In the genomic region with DNA sequence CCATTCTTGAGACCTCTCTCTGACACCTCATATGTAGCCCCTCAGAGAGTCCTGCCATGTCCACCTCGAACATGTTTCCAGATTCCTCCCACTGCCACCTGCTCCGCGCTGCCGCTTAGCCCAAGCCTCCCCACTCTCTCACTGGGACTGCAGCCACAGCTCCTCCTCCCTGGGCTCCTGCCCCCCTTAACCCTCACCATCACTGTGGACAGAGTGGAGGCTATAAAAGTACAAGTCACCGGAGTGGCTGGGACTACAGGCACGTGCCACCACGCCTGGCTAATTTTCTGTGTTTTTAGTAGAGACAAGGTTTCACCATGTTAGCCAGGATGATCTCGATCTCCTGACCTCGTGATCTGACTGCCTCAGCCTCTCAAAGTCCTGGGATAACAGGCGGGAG, we compare ENCODE assay signal across 10 cellular contexts.
"Had no signal": no experiment of that assay in that cellular context is flagged by ENCODE, and none has a peak within 500 bp of the region (broad histone marks: within the 10 kb centered on the region; RNA-seq: fewer than 3 reads in every experiment).

No MANE protein-coding gene starts in this region.

- H3K4me3 Mint-ChIP-seq: stimulated activated effector memory CD8-positive, alpha-beta T cell treated with anti-CD3 and anti-CD28 coated beads, Interleukin-12 subunit alpha, Interleukin-12 subunit beta, amount 100 ng/mL, for 72 hours had no signal

- H3K9me3 Mint-ChIP-seq: stimulated activated effector memory CD8-positive, alpha-beta T cell treated with anti-CD3 and anti-CD28 coated beads, Interleukin-12 subunit alpha, Interleukin-12 subunit beta, amount 100 ng/mL, for 72 hours had no signal

- H3K27ac Mint-ChIP-seq: activated naive CD8-positive, alpha-beta T cell; stimulated activated effector memory CD8-positive, alpha-beta T cell treated with anti-CD3 and anti-CD28 coated beads, Interleukin-12 subunit alpha, Interleukin-12 subunit beta, amount 100 ng/mL, for 72 hours had no signal

- H3K36me3 ChIP-seq: heart left ventricle, tibial nerve had no signal

- H3K36me3 Mint-ChIP-seq: activated naive CD8-positive, alpha-beta T cell; stimulated activated effector memory CD8-positive, alpha-beta T cell treated with anti-CD3 and anti-CD28 coated beads, Interleukin-12 subunit alpha, Interleukin-12 subunit beta, amount 100 ng/mL, for 72 hours had no signal

- DNase-seq: activated CD4-positive, alpha-beta T cell treated with anti-CD3 and anti-CD28 coated beads for 4 hours; activated CD8-positive, alpha-beta memory T cell treated with anti-CD3 and anti-CD28 coated beads for 24 hours; activated T-cell treated with anti-CD3 and anti-CD28 coated beads for 4 hours; effector CD4-positive, alpha-beta T cell; T1000 had no signal

- ATAC-seq: stimulated activated effector memory CD8-positive, alpha-beta T cell treated with anti-CD3 and anti-CD28 coated beads, Interleukin-12 subunit alpha, Interleukin-12 subunit beta, amount 100 ng/mL, for 72 hours had no signal

- H3K9me3 ChIP-seq: heart left ventricle, tibial nerve had no signal

- H3K27ac ChIP-seq: coronary artery, tibial nerve had no signal
